Comparison of ENCODE assay signal across 1 cellular context in the genomic region with DNA sequence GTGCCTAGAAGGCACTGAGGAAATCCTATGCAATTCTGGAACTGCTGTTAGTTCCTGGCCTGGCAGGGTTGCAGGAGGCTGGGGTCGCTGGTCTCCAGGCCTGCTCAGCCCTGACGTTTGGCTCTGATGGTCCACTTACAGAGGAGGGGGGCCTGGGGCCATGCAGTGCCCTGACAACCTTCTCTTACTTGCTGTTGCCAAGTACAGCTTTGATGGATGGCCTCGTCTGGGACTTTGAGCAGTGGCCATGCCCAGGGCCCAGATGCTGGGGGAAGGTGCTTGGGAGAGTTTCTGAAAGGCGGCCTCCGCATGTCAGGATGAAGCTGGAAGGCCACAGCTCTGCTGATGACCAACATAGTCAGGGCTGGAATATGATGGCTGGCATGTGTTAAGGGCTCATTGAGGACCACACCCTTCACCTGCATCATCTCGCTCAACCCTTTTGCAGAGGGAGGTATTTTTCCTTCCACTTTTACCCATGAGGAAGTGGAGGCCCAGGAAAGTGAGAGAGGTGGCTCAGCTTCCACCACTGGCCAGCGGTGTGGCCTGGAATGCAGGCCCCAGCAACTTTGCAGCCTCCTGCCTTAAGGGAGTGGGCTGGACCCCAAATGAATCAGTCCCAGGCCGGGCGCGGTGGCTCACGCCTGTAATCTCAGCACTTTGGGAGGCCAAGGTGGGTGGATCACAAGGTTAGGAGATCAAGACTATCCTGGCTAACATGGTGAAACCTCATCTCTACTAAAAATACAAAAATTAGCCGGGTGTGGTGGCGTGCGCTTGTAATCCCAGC.
TF ChIP-seq lines count a peak whose summit lies in the region.

No MANE protein-coding gene starts in this region.

TF ChIP-seq in GM23338, 12 proteins besides CTCF, POLR2A, EP300 and RAD21 (continued from another document):
- TF ChIP-seq, protein P1, sequence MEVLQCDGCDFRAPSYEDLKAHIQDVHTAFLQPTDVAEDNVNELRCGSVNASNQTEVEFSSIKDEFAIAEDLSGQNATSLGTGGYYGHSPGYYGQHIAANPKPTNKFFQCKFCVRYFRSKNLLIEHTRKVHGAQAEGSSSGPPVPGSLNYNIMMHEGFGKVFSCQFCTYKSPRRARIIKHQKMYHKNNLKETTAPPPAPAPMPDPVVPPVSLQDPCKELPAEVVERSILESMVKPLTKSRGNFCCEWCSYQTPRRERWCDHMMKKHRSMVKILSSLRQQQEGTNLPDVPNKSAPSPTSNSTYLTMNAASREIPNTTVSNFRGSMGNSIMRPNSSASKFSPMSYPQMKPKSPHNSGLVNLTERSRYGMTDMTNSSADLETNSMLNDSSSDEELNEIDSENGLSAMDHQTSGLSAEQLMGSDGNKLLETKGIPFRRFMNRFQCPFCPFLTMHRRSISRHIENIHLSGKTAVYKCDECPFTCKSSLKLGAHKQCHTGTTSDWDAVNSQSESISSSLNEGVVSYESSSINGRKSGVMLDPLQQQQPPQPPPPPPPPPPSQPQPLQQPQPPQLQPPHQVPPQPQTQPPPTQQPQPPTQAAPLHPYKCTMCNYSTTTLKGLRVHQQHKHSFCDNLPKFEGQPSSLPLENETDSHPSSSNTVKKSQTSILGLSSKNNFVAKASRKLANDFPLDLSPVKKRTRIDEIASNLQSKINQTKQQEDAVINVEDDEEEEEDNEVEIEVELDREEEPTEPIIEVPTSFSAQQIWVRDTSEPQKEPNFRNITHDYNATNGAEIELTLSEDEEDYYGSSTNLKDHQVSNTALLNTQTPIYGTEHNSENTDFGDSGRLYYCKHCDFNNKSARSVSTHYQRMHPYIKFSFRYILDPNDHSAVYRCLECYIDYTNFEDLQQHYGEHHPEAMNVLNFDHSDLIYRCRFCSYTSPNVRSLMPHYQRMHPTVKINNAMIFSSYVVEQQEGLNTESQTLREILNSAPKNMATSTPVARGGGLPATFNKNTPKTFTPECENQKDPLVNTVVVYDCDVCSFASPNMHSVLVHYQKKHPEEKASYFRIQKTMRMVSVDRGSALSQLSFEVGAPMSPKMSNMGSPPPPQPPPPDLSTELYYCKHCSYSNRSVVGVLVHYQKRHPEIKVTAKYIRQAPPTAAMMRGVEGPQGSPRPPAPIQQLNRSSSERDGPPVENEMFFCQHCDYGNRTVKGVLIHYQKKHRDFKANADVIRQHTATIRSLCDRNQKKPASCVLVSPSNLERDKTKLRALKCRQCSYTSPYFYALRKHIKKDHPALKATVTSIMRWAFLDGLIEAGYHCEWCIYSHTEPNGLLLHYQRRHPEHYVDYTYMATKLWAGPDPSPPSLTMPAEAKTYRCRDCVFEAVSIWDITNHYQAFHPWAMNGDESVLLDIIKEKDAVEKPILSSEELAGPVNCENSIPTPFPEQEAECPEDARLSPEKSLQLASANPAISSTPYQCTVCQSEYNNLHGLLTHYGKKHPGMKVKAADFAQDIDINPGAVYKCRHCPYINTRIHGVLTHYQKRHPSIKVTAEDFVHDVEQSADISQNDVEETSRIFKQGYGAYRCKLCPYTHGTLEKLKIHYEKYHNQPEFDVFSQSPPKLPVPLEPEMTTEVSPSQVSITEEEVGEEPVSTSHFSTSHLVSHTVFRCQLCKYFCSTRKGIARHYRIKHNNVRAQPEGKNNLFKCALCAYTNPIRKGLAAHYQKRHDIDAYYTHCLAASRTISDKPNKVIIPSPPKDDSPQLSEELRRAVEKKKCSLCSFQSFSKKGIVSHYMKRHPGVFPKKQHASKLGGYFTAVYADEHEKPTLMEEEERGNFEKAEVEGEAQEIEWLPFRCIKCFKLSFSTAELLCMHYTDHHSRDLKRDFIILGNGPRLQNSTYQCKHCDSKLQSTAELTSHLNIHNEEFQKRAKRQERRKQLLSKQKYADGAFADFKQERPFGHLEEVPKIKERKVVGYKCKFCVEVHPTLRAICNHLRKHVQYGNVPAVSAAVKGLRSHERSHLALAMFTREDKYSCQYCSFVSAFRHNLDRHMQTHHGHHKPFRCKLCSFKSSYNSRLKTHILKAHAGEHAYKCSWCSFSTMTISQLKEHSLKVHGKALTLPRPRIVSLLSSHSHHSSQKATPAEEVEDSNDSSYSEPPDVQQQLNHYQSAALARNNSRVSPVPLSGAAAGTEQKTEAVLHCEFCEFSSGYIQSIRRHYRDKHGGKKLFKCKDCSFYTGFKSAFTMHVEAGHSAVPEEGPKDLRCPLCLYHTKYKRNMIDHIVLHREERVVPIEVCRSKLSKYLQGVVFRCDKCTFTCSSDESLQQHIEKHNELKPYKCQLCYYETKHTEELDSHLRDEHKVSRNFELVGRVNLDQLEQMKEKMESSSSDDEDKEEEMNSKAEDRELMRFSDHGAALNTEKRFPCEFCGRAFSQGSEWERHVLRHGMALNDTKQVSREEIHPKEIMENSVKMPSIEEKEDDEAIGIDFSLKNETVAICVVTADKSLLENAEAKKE (CRISPR knock-in tag; IDR thresholded peaks at IDR 0.05): no peak
- TF ChIP-seq ZNF114 (CRISPR knock-in tag; IDR thresholded peaks at IDR 0.05): no peak
- no peak for TF ChIP-seq EZH2 (IDR thresholded peaks at IDR 0.05; ENCODE audit: low read depth, unreplicated experiment)
- TF ChIP-seq ZNF331 (CRISPR knock-in tag; IDR thresholded peaks at IDR 0.05; ENCODE audit: low read depth): no peak
- no peak for TF ChIP-seq EZH2phosphoT487 (IDR thresholded peaks at IDR 0.05; ENCODE audit: unreplicated experiment)
- no peak for TF ChIP-seq CREB1 (CRISPR knock-in tag; IDR thresholded peaks at IDR 0.05; ENCODE audit: low read depth)
- no peak for TF ChIP-seq POLR2AphosphoS5 (IDR thresholded peaks at IDR 0.05; ENCODE audit: low read depth)
- TF ChIP-seq, protein P2, sequence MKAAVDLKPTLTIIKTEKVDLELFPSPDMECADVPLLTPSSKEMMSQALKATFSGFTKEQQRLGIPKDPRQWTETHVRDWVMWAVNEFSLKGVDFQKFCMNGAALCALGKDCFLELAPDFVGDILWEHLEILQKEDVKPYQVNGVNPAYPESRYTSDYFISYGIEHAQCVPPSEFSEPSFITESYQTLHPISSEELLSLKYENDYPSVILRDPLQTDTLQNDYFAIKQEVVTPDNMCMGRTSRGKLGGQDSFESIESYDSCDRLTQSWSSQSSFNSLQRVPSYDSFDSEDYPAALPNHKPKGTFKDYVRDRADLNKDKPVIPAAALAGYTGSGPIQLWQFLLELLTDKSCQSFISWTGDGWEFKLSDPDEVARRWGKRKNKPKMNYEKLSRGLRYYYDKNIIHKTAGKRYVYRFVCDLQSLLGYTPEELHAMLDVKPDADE (IDR thresholded peaks at IDR 0.05): no peak
